Comparison of ENCODE assay signal across 12 cellular contexts in the genomic region with DNA sequence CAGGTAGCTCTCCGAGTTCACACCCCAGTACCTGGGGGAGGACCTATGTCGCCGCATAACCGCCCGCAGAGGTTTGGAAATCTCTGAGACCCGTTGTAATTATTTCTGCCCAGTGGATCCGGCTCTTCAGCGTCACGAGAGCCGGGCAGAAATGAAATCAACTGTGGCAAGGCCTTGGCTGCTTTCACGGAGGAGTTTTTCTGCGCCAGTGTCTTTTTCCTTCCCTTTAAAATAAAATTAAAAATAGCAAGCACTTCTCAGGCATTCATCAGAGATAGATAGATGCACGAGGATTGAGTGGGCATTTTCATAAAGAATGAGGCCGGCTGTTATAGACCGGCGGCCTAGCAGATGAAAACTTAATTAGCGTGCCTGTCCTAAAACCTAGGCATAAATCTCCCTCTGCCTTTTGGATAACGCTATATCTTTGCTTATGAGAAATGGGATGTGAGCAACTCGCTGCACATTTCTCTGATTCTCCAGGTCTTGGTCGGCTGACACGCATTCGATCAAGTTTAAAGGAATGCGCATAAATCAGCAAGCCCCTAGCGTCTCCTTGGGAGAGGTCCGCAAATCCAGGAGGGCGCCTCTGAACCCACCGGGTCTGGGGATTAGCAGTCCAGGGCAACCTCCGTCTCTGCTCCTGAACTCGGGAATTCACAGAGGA. TPM values are rescaled to one million over a fixed set of nuclear protein-coding genes. Genes with fewer than 3 reads are reported as not detected.
DNase-seq lines count a peak whose midpoint lies in the region; ATAC-seq and TF ChIP-seq lines count a peak whose summit lies in the region.
"Had no signal": no experiment of that assay in that cellular context is flagged by ENCODE, and none has a peak within 500 bp of the region (broad histone marks: within the 10 kb centered on the region; RNA-seq: fewer than 3 reads in every experiment).

No MANE protein-coding gene starts in this region.

- H3K36me3 Mint-ChIP-seq in activated CD4-positive, alpha-beta memory T cell treated with anti-CD3 and anti-CD28 coated beads for 36 hours, result no peaks in the 10 kb centered on the region
- no peaks in the 10 kb centered on the region for H3K36me3 Mint-ChIP-seq in activated CD4-positive, alpha-beta memory T cell treated with anti-CD3 and anti-CD28 coated beads, Interleukin-2, amount 10 ng/mL, durations not matched to agents 7 days and 5 days (ENCODE audit: low read depth)
- H3K36me3 Mint-ChIP-seq in activated naive CD8-positive, alpha-beta T cell treated with anti-CD3 and anti-CD28 coated beads, Interleukin-2, amount 50 U/mL, for 24 hours (ENCODE audit: low read depth), result no peaks in the 10 kb centered on the region
- H3K36me3 Mint-ChIP-seq in naive thymus-derived CD4-positive, alpha-beta T cell, result peaks cover 0 to 4% (median 0%) of the 10 kb centered on the region in 5 donors

- ATAC-seq in activated naive CD8-positive, alpha-beta T cell treated with anti-CD3 and anti-CD28 coated beads, Interleukin-2, amount 50 U/mL, for 24 hours, result no peak
- no peak for ATAC-seq in naive thymus-derived CD4-positive, alpha-beta T cell
- ATAC-seq in GM21529 (IDR thresholded peaks at IDR 0.05; ENCODE audit: unreplicated experiment), result no peak
- ATAC-seq in HG02763 (IDR thresholded peaks at IDR 0.05; ENCODE audit: unreplicated experiment), result no peak
- ATAC-seq: GM12878 had no signal

- H3K36me3 ChIP-seq in naive thymus-derived CD4-positive, alpha-beta T cell (ENCODE audit: control insufficient read depth in 2 of 3, insufficient read depth in 3 of 3, low read length in 3 of 3), result no peaks in the 10 kb centered on the region
- H3K36me3 ChIP-seq in tibial artery, result no peaks in the 10 kb centered on the region

- no peak overlapping the region for H3K4me3 ChIP-seq in naive thymus-derived CD4-positive, alpha-beta T cell (ENCODE audit: low read length)
- peak overlapping the region in 1 of 2 donors; percentile 42 for H3K4me3 ChIP-seq in tibial artery
- H3K4me3 ChIP-seq: GM12878 had no signal

- no peaks in the 10 kb centered on the region for H3K9me3 ChIP-seq in naive thymus-derived CD4-positive, alpha-beta T cell (ENCODE audit: control insufficient read depth in 2 of 3, low read length in 3 of 3)
- H3K9me3 ChIP-seq in tibial artery, result no peaks in the 10 kb centered on the region

- peaks cover 26 to 77% of the 10 kb centered on the region in 2 donors for H3K27me3 ChIP-seq in naive thymus-derived CD4-positive, alpha-beta T cell (ENCODE audit: control insufficient read depth in 2 of 2, insufficient read depth in 2 of 2, low read length in 2 of 2)
- H3K27me3 ChIP-seq in tibial artery, result peaks cover 0 to 95% of the 10 kb centered on the region in 2 donors

- no peak for TF ChIP-seq CTCF in tibial artery (IDR thresholded peaks at IDR 0.05)

- peaks cover 77% of the 10 kb centered on the region for H3K27me3 Mint-ChIP-seq in activated CD4-positive, alpha-beta memory T cell treated with anti-CD3 and anti-CD28 coated beads for 36 hours
- H3K27me3 Mint-ChIP-seq in activated CD4-positive, alpha-beta memory T cell treated with anti-CD3 and anti-CD28 coated beads, Interleukin-2, amount 10 ng/mL, durations not matched to agents 7 days and 5 days, result peaks cover 89% of the 10 kb centered on the region
- H3K27me3 Mint-ChIP-seq in activated naive CD8-positive, alpha-beta T cell treated with anti-CD3 and anti-CD28 coated beads, Interleukin-2, amount 50 U/mL, for 24 hours, result peaks cover 88% of the 10 kb centered on the region
- H3K27me3 Mint-ChIP-seq in naive thymus-derived CD4-positive, alpha-beta T cell, result peaks cover 87 to 93% (median 92%) of the 10 kb centered on the region in 5 donors

- POLR2A ChIA-PET in activated CD4-positive, alpha-beta memory T cell treated with anti-CD3 and anti-CD28 coated beads for 36 hours (lab: Charles Lee), result no interaction called here
- POLR2A ChIA-PET in activated CD4-positive, alpha-beta memory T cell treated with anti-CD3 and anti-CD28 coated beads, Interleukin-2, amount 10 ng/mL, durations not matched to agents 7 days and 5 days (lab: Charles Lee), result no interaction called here
- POLR2A ChIA-PET in naive thymus-derived CD4-positive, alpha-beta T cell (lab: Charles Lee), result no interaction called here

- H3K9me3 Mint-ChIP-seq in activated CD4-positive, alpha-beta memory T cell treated with anti-CD3 and anti-CD28 coated beads for 36 hours, result no peaks in the 10 kb centered on the region
- H3K9me3 Mint-ChIP-seq in activated CD4-positive, alpha-beta memory T cell treated with anti-CD3 and anti-CD28 coated beads, Interleukin-2, amount 10 ng/mL, durations not matched to agents 7 days and 5 days, result no peaks in the 10 kb centered on the region
- no peaks in the 10 kb centered on the region for H3K9me3 Mint-ChIP-seq in activated naive CD8-positive, alpha-beta T cell treated with anti-CD3 and anti-CD28 coated beads, Interleukin-2, amount 50 U/mL, for 24 hours
- peaks cover 0 to 12% (median 0%) of the 10 kb centered on the region in 11 donors for H3K9me3 Mint-ChIP-seq in naive thymus-derived CD4-positive, alpha-beta T cell

- H3K4me1 ChIP-seq in naive thymus-derived CD4-positive, alpha-beta T cell (ENCODE audit: control insufficient read depth in 2 of 2, insufficient read depth in 2 of 2, low read length in 2 of 2), result peaks cover 14 to 27% of the 10 kb centered on the region in 2 donors
- H3K4me1 ChIP-seq in tibial artery, result peaks cover 0 to 16% (median 8%) of the 10 kb centered on the region in 4 donors

- CTCF ChIA-PET in activated CD4-positive, alpha-beta memory T cell treated with anti-CD3 and anti-CD28 coated beads for 36 hours (lab: Charles Lee), result interaction anchor here (1.5 to 4.1 kb wide), 3 partner anchors 9 to 727 kb away, joined by 5 to 45 read pairs (median 15); a partner anchor contains a TSS
- CTCF ChIA-PET in activated CD4-positive, alpha-beta memory T cell treated with anti-CD3 and anti-CD28 coated beads, Interleukin-2, amount 10 ng/mL, durations not matched to agents 7 days and 5 days (lab: Charles Lee), result no interaction called here
- CTCF ChIA-PET in naive thymus-derived CD4-positive, alpha-beta T cell (lab: Charles Lee), result no interaction called here

- H3K27ac Mint-ChIP-seq in activated CD4-positive, alpha-beta memory T cell treated with anti-CD3 and anti-CD28 coated beads for 36 hours, result no peak overlapping the region
- H3K27ac Mint-ChIP-seq in activated CD4-positive, alpha-beta memory T cell treated with anti-CD3 and anti-CD28 coated beads, Interleukin-2, amount 10 ng/mL, durations not matched to agents 7 days and 5 days, result no peak overlapping the region
- peak overlapping the region; percentile 35 for H3K27ac Mint-ChIP-seq in activated naive CD8-positive, alpha-beta T cell treated with anti-CD3 and anti-CD28 coated beads, Interleukin-2, amount 50 U/mL, for 24 hours
- peak overlapping the region in 2 of 9 donors; percentile 31 to 66 for H3K27ac Mint-ChIP-seq in naive thymus-derived CD4-positive, alpha-beta T cell

- H3K4me3 Mint-ChIP-seq in activated CD4-positive, alpha-beta memory T cell treated with anti-CD3 and anti-CD28 coated beads for 36 hours, result no peak overlapping the region
- no peak overlapping the region for H3K4me3 Mint-ChIP-seq in activated CD4-positive, alpha-beta memory T cell treated with anti-CD3 and anti-CD28 coated beads, Interleukin-2, amount 10 ng/mL, durations not matched to agents 7 days and 5 days
- H3K4me3 Mint-ChIP-seq in activated naive CD8-positive, alpha-beta T cell treated with anti-CD3 and anti-CD28 coated beads, Interleukin-2, amount 50 U/mL, for 24 hours, result peak overlapping the region; percentile 17
- peak overlapping the region; percentile 14 to 84 (median 60) for H3K4me3 Mint-ChIP-seq in naive thymus-derived CD4-positive, alpha-beta T cell

- intact Hi-C loops in activated CD4-positive, alpha-beta memory T cell treated with anti-CD3 and anti-CD28 coated beads for 36 hours (cut with micrococcal nuclease), result loop anchor here (2.0 kb wide), 1 partner anchor 727 kb away; no protein-coding TSS in a partner anchor
- intact Hi-C loops in naive thymus-derived CD4-positive, alpha-beta T cell (cut with micrococcal nuclease), result loop anchor here (10.0 kb wide), 4 partner anchors 981 to 1761 kb away; a partner anchor contains a TSS
- intact Hi-C loops in tibial artery (cut with DNase I; ENCODE audit: low total_unique reads), result loop anchor here (10.0 kb wide), 2 partner anchors 731 to 901 kb away; no protein-coding TSS in a partner anchor

- peak; percentile 6 for DNase-seq in activated CD4-positive, alpha-beta memory T cell treated with anti-CD3 and anti-CD28 coated beads for 36 hours
- DNase-seq in activated CD4-positive, alpha-beta memory T cell treated with anti-CD3 and anti-CD28 coated beads, Interleukin-2, amount 10 ng/mL, durations not matched to agents 7 days and 5 days, result no peak
- no peak for DNase-seq in activated naive CD8-positive, alpha-beta T cell treated with anti-CD3 and anti-CD28 coated beads, Interleukin-2, amount 50 U/mL, for 24 hours
- DNase-seq in naive thymus-derived CD4-positive, alpha-beta T cell, result no peak
- DNase-seq in tibial artery, result peak; percentile 14 to 33
- no peak for DNase-seq in NCI-H1417 treated with DMSO at 0.1 percent for 48 hours (lab: John Stamatoyannopoulos, UW)
- DNase-seq: NCI-H446, occipital lobe had no signal

- peaks cover 27% of the 10 kb centered on the region for H3K4me1 Mint-ChIP-seq in activated CD4-positive, alpha-beta memory T cell treated with anti-CD3 and anti-CD28 coated beads for 36 hours (ENCODE audit: low read depth)
- H3K4me1 Mint-ChIP-seq in activated CD4-positive, alpha-beta memory T cell treated with anti-CD3 and anti-CD28 coated beads, Interleukin-2, amount 10 ng/mL, durations not matched to agents 7 days and 5 days, result peaks cover 22% of the 10 kb centered on the region
- H3K4me1 Mint-ChIP-seq in activated naive CD8-positive, alpha-beta T cell treated with anti-CD3 and anti-CD28 coated beads, Interleukin-2, amount 50 U/mL, for 24 hours, result peaks cover 16% of the 10 kb centered on the region
- peaks cover 18 to 50% (median 34%) of the 10 kb centered on the region in 7 donors for H3K4me1 Mint-ChIP-seq in naive thymus-derived CD4-positive, alpha-beta T cell

- H3K27ac ChIP-seq in naive thymus-derived CD4-positive, alpha-beta T cell (ENCODE audit: low read depth, low read length), result no peak overlapping the region
- no peak overlapping the region for H3K27ac ChIP-seq in tibial artery

RNA-seq across cellular contexts. Expression of a gene that starts 6.4 kb away (rescaled TPM):
- not detected for total RNA-seq in activated CD4-positive, alpha-beta memory T cell treated with anti-CD3 and anti-CD28 coated beads for 36 hours
- not detected for total RNA-seq in activated CD4-positive, alpha-beta memory T cell treated with anti-CD3 and anti-CD28 coated beads, Interleukin-2, amount 10 ng/mL, durations not matched to agents 7 days and 5 days
- not detected for total RNA-seq in naive thymus-derived CD4-positive, alpha-beta T cell
- not detected for polyA plus RNA-seq in naive thymus-derived CD4-positive, alpha-beta T cell
- total RNA-seq: aorta, GM12878, occipital lobe had no signal
- polyA plus RNA-seq: GM12878 had no signal

RNA-seq across cellular contexts. Expression of a gene that starts 8.4 kb away (rescaled TPM):
- total RNA-seq in activated CD4-positive, alpha-beta memory T cell treated with anti-CD3 and anti-CD28 coated beads for 36 hours, result not detected
- not detected for total RNA-seq in activated CD4-positive, alpha-beta memory T cell treated with anti-CD3 and anti-CD28 coated beads, Interleukin-2, amount 10 ng/mL, durations not matched to agents 7 days and 5 days
- not detected for total RNA-seq in naive thymus-derived CD4-positive, alpha-beta T cell
- polyA plus RNA-seq in naive thymus-derived CD4-positive, alpha-beta T cell, result not detected
- total RNA-seq: GM12878, occipital lobe had no signal
- polyA plus RNA-seq: GM12878 had no signal

RNA-seq across cellular contexts. Expression of a gene that starts 19.3 kb away (rescaled TPM):
- not detected for total RNA-seq in activated CD4-positive, alpha-beta memory T cell treated with anti-CD3 and anti-CD28 coated beads for 36 hours
- total RNA-seq in activated CD4-positive, alpha-beta memory T cell treated with anti-CD3 and anti-CD28 coated beads, Interleukin-2, amount 10 ng/mL, durations not matched to agents 7 days and 5 days, result not detected
- under 1 TPM in 1 of 5 experiments, not detected in 4; 0.66 TPM for total RNA-seq in naive thymus-derived CD4-positive, alpha-beta T cell
- polyA plus RNA-seq in naive thymus-derived CD4-positive, alpha-beta T cell, result not detected
- total RNA-seq: GM12878, occipital lobe had no signal
- polyA plus RNA-seq: GM12878 had no signal

RNA-seq across cellular contexts. Expression of a gene that starts 28.1 kb away (rescaled TPM):
- under 1 TPM in 1 of 2 experiments, not detected in 1; 0.19 TPM for total RNA-seq in activated CD4-positive, alpha-beta memory T cell treated with anti-CD3 and anti-CD28 coated beads for 36 hours
- not detected for total RNA-seq in activated CD4-positive, alpha-beta memory T cell treated with anti-CD3 and anti-CD28 coated beads, Interleukin-2, amount 10 ng/mL, durations not matched to agents 7 days and 5 days
- total RNA-seq in naive thymus-derived CD4-positive, alpha-beta T cell, result 1 to 10 TPM in 1 of 5 experiments, under 1 TPM in 1, not detected in 3; 0.70 to 1.7 TPM
- polyA plus RNA-seq in naive thymus-derived CD4-positive, alpha-beta T cell, result not detected
- total RNA-seq: GM12878, occipital lobe had no signal
- polyA plus RNA-seq: GM12878 had no signal

RNA-seq across cellular contexts. Expression of a gene that starts 37.0 kb away (rescaled TPM):
- total RNA-seq in activated CD4-positive, alpha-beta memory T cell treated with anti-CD3 and anti-CD28 coated beads for 36 hours, result not detected
- total RNA-seq in activated CD4-positive, alpha-beta memory T cell treated with anti-CD3 and anti-CD28 coated beads, Interleukin-2, amount 10 ng/mL, durations not matched to agents 7 days and 5 days, result not detected
- not detected for total RNA-seq in naive thymus-derived CD4-positive, alpha-beta T cell
- polyA plus RNA-seq in naive thymus-derived CD4-positive, alpha-beta T cell, result not detected
- total RNA-seq: GM12878, occipital lobe had no signal
- polyA plus RNA-seq: GM12878 had no signal

Comparison
In these comparisons a context has a peak if more than half of its experiments do, and no peak if none do; other contexts are left out.
1. DNase-seq: peak in activated CD4-positive, alpha-beta memory T cell treated with anti-CD3 and anti-CD28 coated beads for 36 hours (single experiment) and tibial artery (2 of 2); none in activated CD4-positive, alpha-beta memory T cell treated with anti-CD3 and anti-CD28 coated beads, Interleukin-2, amount 10 ng/mL, durations not matched to agents 7 days and 5 days (single experiment), activated naive CD8-positive, alpha-beta T cell treated with anti-CD3 and anti-CD28 coated beads, Interleukin-2, amount 50 U/mL, for 24 hours (single experiment), naive thymus-derived CD4-positive, alpha-beta T cell (0 of 9) and NCI-H1417 treated with DMSO at 0.1 percent for 48 hours (single experiment).
2. H3K4me3 Mint-ChIP-seq: peak in activated naive CD8-positive, alpha-beta T cell treated with anti-CD3 and anti-CD28 coated beads, Interleukin-2, amount 50 U/mL, for 24 hours (single experiment) and naive thymus-derived CD4-positive, alpha-beta T cell (10 of 10); none in activated CD4-positive, alpha-beta memory T cell treated with anti-CD3 and anti-CD28 coated beads for 36 hours (single experiment) and activated CD4-positive, alpha-beta memory T cell treated with anti-CD3 and anti-CD28 coated beads, Interleukin-2, amount 10 ng/mL, durations not matched to agents 7 days and 5 days (single experiment).